ENCODE assay signal across 8 cellular contexts in the genomic region with DNA sequence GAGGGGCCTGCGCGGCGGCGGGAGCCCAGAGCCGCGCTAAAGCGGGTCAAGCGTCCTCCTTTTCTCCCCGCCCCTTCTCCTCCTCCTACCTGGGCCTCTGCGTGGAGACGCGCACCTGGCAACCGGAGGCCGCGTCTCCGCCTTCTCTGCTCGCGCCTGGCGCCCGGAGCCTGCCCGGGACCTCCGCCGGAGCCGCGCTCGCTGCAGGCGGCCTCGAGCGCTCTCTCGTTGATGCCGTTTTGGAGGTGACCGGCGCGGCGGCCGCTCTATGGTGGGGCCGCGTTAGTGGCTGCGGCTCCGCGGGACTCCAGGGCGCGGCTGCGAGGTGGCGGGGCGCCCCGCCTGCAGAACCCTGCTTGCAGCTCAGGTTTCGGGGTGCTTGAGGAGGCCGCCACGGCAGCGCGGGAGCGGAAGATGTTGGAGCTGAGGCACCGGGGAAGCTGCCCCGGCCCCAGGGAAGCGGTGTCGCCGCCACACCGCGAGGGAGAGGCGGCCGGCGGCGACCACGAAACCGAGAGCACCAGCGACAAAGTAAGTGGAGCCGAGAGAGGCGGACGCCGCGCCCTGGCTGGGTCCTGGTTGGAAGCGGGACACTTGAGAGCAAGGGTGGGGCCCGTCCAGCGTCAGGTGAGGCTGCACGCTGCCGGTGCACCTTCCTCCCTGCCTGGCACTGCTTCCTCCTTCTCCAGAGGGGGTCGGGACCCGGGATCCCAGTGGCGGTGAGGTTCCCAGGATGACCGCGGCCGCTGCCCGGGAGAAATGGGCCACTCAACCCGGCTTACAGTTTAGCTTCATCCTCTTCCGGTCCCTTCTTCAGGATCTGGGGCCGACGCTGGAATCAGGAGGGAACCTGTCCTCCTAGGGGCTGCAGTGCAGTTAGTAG. TPM values are rescaled to one million over a fixed set of nuclear protein-coding genes. Genes with fewer than 3 reads are reported as not detected.
DNase-seq lines count a peak whose midpoint lies in the region; ATAC-seq and TF ChIP-seq lines count a peak whose summit lies in the region.

A gene (plus strand): TSS at position 140 of the 883 bp plus-strand sequence. CDS start 275 bp downstream, at position 415.

- H3K9me3 Mint-ChIP-seq in activated T-cell treated with anti-CD3 and anti-CD28 coated beads, Interleukin-2, amount 50 U/mL, for 24 hours = no peaks in the 10 kb centered on the region

- DNase-seq in activated T-cell treated with anti-CD3 and anti-CD28 coated beads, Interleukin-2, amount 50 U/mL, for 24 hours = no peak
- no peak for DNase-seq in activated T-cell treated with anti-CD3 and anti-CD28 coated beads for 4 hours
- peak; percentile 51 for DNase-seq in NCI-H2029 treated with DMSO at 0.1 percent for 48 hours (lab: John Stamatoyannopoulos, UW)
- peak; percentile 4 for DNase-seq in activated naive CD4-positive, alpha-beta T cell treated with Interleukin-2 at 50 U/mL for 16 hours
- DNase-seq in heart right ventricle = peak in 1 of 2 donors; percentile 31
- DNase-seq in trophoblast cell = peak; percentile 33 to 61
- no peak for DNase-seq in foreskin melanocyte

- peak within 1 kb of the TSS; percentile 50 for H2BK120ac ChIP-seq in trophoblast cell (ENCODE audit: insufficient read depth, low read length, poor library complexity)

- intact Hi-C loops in heart right ventricle (cut with DNase I) = loop anchor here in 3 of 10 donors (5.0 to 10.0 kb wide), 3 partner anchors 89 to 382 kb away; a partner anchor contains a TSS

- H3K27me3 ChIP-seq in heart right ventricle (peaks cover 0 to 72% (median 29%) of the 10 kb centered on the region in 7 donors), trophoblast cell (ENCODE audit: insufficient read depth, low read length) (no peaks in the 10 kb centered on the region)

- peak within 1 kb of the TSS; percentile 81 for H3K14ac ChIP-seq in trophoblast cell (ENCODE audit: low read length)

- H3K4me3 Mint-ChIP-seq in activated T-cell treated with anti-CD3 and anti-CD28 coated beads, Interleukin-2, amount 50 U/mL, for 24 hours = peak within 1 kb of the TSS; percentile 75

- H2BK5ac ChIP-seq in trophoblast cell (ENCODE audit: low read depth, low read length, poor library complexity) = peak within 1 kb of the TSS; percentile 75

- H3K36me3 Mint-ChIP-seq in activated T-cell treated with anti-CD3 and anti-CD28 coated beads, Interleukin-2, amount 50 U/mL, for 24 hours (ENCODE audit: low read depth) = no peaks in the 10 kb centered on the region

- TF ChIP-seq CTCF in heart right ventricle (IDR thresholded peaks at IDR 0.05) = no peak

- H3K9ac ChIP-seq in trophoblast cell (ENCODE audit: low read length) = peak within 1 kb of the TSS; percentile 89

- peak within 1 kb of the TSS; percentile 11 for H2AK5ac ChIP-seq in trophoblast cell (ENCODE audit: low read length)

- H3K4me1 ChIP-seq in heart right ventricle (peaks cover 0 to 19% (median 14%) of the 10 kb centered on the region in 9 donors), trophoblast cell (ENCODE audit: control insufficient read depth in 1 of 2, insufficient read depth in 2 of 2, low read length in 2 of 2) (peaks cover 2 to 10% of the 10 kb centered on the region in 2 experiments)

- H3K4me1 Mint-ChIP-seq in activated T-cell treated with anti-CD3 and anti-CD28 coated beads, Interleukin-2, amount 50 U/mL, for 24 hours (ENCODE audit: low read depth) = peaks cover 17% of the 10 kb centered on the region

- H3K27ac Mint-ChIP-seq in activated T-cell treated with anti-CD3 and anti-CD28 coated beads, Interleukin-2, amount 50 U/mL, for 24 hours = peak within 1 kb of the TSS; percentile 73

- H4K8ac ChIP-seq in trophoblast cell (ENCODE audit: low read depth, low read length) = peak within 1 kb of the TSS; percentile 76

- H3K4me2 ChIP-seq in trophoblast cell (ENCODE audit: low read length) = peak within 1 kb of the TSS; percentile 62

- H3K4me3 ChIP-seq in heart right ventricle = peak within 1 kb of the TSS; percentile 68 to 95 (median 76)
- peak within 1 kb of the TSS; percentile 90 for H3K4me3 ChIP-seq in trophoblast cell (ENCODE audit: low read depth, low read length)

- no peaks in the 10 kb centered on the region for H3K36me3 ChIP-seq in heart right ventricle
- peaks cover 0 to 2% of the 10 kb centered on the region in 2 experiments for H3K36me3 ChIP-seq in trophoblast cell (ENCODE audit: control insufficient read depth in 1 of 2, insufficient read depth in 2 of 2, low read length in 2 of 2)

- peak within 1 kb of the TSS; percentile 31 for H3K4ac ChIP-seq in trophoblast cell (ENCODE audit: low read depth, low read length)

- H2BK12ac ChIP-seq in trophoblast cell (ENCODE audit: low read length) = peak within 1 kb of the TSS; percentile 10

- peaks cover 55% of the 10 kb centered on the region for H3K27me3 Mint-ChIP-seq in activated T-cell treated with anti-CD3 and anti-CD28 coated beads, Interleukin-2, amount 50 U/mL, for 24 hours

- peaks cover 6% of the 10 kb centered on the region for H3K79me2 ChIP-seq in trophoblast cell (ENCODE audit: control insufficient read depth, insufficient read depth, low read length, poor library complexity)

- H3K9me3 ChIP-seq in heart right ventricle (peaks cover 0 to 5% (median 0%) of the 10 kb centered on the region in 11 donors), trophoblast cell (ENCODE audit: insufficient read depth, low read depth, low read length) (peaks cover 4% of the 10 kb centered on the region)

- peak within 1 kb of the TSS; percentile 82 for H4K91ac ChIP-seq in trophoblast cell (ENCODE audit: low read depth, low read length)

- H2AFZ ChIP-seq in trophoblast cell (ENCODE audit: insufficient read depth, low read length, poor library complexity) = peak within 1 kb of the TSS; percentile 72

- H3K23ac ChIP-seq in trophoblast cell (ENCODE audit: low read length) = no peak within 1 kb of the TSS

- H3K79me1 ChIP-seq in trophoblast cell (ENCODE audit: low read length) = peaks cover 16% of the 10 kb centered on the region

- H4K12ac ChIP-seq in trophoblast cell (ENCODE audit: low read depth, low read length) = peak within 1 kb of the TSS; percentile 61

- H3K27ac ChIP-seq in heart right ventricle (peak within 1 kb of the TSS in 8 of 10 donors; percentile 11 to 78 (median 46)), trophoblast cell (ENCODE audit: low read depth, low read length) (peak within 1 kb of the TSS; percentile 93)

- peak within 1 kb of the TSS; percentile 88 for H3K18ac ChIP-seq in trophoblast cell (ENCODE audit: low read length)

- ATAC-seq in HG02610 (IDR thresholded peaks at IDR 0.05; ENCODE audit: unreplicated experiment) = peak; percentile 34
- ATAC-seq in heart right ventricle = peak; percentile 27 to 72 (median 49)

- 0 to 1% methylated on average over 81 to 88 of the region's 88 CpGs for WGBS in heart right ventricle, 2 donors
- WGBS in trophoblast cell (ENCODE audit: extremely low coverage, insufficient coverage, insufficient read length) = no CpG with 5 or more reads among the region's 88 CpGs

RNA-seq across cellular contexts. Expression of the gene that starts here (rescaled TPM):
- total RNA-seq in heart right ventricle = 1 to 10 TPM in 1 of 10 donors, under 1 TPM in 9; 0.28 to 1.2 (median 0.49) TPM
- under 1 TPM; 0.45 to 0.66 TPM for polyA plus RNA-seq in heart right ventricle
- polyA plus RNA-seq in trophoblast cell (2013) = 22.9 and 24.1 TPM in 2 replicates

Comparison
In these comparisons a context has a peak if more than half of its experiments do, and no peak if none do; other contexts are left out.
1. DNase-seq: peak in NCI-H2029 treated with DMSO at 0.1 percent for 48 hours (single experiment), activated naive CD4-positive, alpha-beta T cell treated with Interleukin-2 at 50 U/mL for 16 hours (single experiment) and trophoblast cell (2 of 2); none in activated T-cell treated with anti-CD3 and anti-CD28 coated beads, Interleukin-2, amount 50 U/mL, for 24 hours (single experiment), activated T-cell treated with anti-CD3 and anti-CD28 coated beads for 4 hours (single experiment) and foreskin melanocyte (single experiment).